In genomic region chr18:22069916-22070315, GRCh38 we compare ENCODE assay signal across 1 cellular context.
TF ChIP-seq lines count a peak whose summit lies in the region.

No MANE protein-coding gene starts in this region.

TF ChIP-seq in HepG2, 621 proteins besides CTCF, POLR2A, EP300 and RAD21 (continued from another document and continues in another):
- TF ChIP-seq ZNF30 (CRISPR knock-in tag; IDR thresholded peaks at IDR 0.05) (no peak), TEF (CRISPR knock-in tag; IDR thresholded peaks at IDR 0.05) (no peak), IRF1 (CRISPR knock-in tag; IDR thresholded peaks at IDR 0.05; ENCODE audit: low read depth) (no peak), ZNF580 (CRISPR knock-in tag; IDR thresholded peaks at IDR 0.05; ENCODE audit: borderline replicate concordance, low read depth) (no peak), ZBTB49 (CRISPR knock-in tag; IDR thresholded peaks at IDR 0.05; ENCODE audit: borderline replicate concordance) (no peak), POGK (CRISPR knock-in tag; conservative IDR thresholded peaks at IDR 0.05) (no peak), DDIT3 (CRISPR knock-in tag; IDR thresholded peaks at IDR 0.05) (no peak), SP5 (CRISPR knock-in tag; IDR thresholded peaks at IDR 0.05; ENCODE audit: borderline replicate concordance, low read depth) (no peak), TFAP4 (IDR thresholded peaks at IDR 0.05; ENCODE audit: borderline replicate concordance, low read depth) (peak; percentile 22; the same call in 1 of the 2 replicates), ZNF720 (CRISPR knock-in tag; IDR thresholded peaks at IDR 0.05) (no peak), REL (CRISPR knock-in tag; conservative IDR thresholded peaks at IDR 0.05) (no peak), SALL1 (CRISPR knock-in tag; IDR thresholded peaks at IDR 0.05) (peak; percentile 80), MBD4 (IDR thresholded peaks at IDR 0.05; ENCODE audit: borderline replicate concordance, low read length) (no peak), ZBTB46 (CRISPR knock-in tag; IDR thresholded peaks at IDR 0.05; ENCODE audit: borderline replicate concordance) (no peak), NFIC (IDR thresholded peaks at IDR 0.05; ENCODE audit: low read length) (no peak), ZNF703 (CRISPR knock-in tag; IDR thresholded peaks at IDR 0.05; ENCODE audit: borderline replicate concordance) (no peak), ZNF609 (CRISPR knock-in tag; IDR thresholded peaks at IDR 0.05; ENCODE audit: borderline replicate concordance) (peak; percentile 42; the same call in 1 of the 2 replicates), SIX4 (CRISPR knock-in tag; IDR thresholded peaks at IDR 0.05) (no peak), ZNF552 (CRISPR knock-in tag; IDR thresholded peaks at IDR 0.05; ENCODE audit: borderline replicate concordance) (no peak), MLLT10 (CRISPR knock-in tag; IDR thresholded peaks at IDR 0.05) (no peak), ZNF343 (CRISPR knock-in tag; IDR thresholded peaks at IDR 0.05) (0 out of 2 replicates have a peak, but pooled peaks have one; percentile 29), ZBTB34 (CRISPR knock-in tag; IDR thresholded peaks at IDR 0.05) (peak; percentile 39; the same call in 1 of the 2 replicates), ZBTB33 (CRISPR knock-in tag; IDR thresholded peaks at IDR 0.05) (peak; percentile 48; the same call in 1 of the 2 replicates), BORCS8-MEF2B (CRISPR knock-in tag; IDR thresholded peaks at IDR 0.05) (0 out of 2 replicates have a peak, but pooled peaks have one; percentile 36), ONECUT2 (CRISPR knock-in tag; IDR thresholded peaks at IDR 0.05) (peak; percentile 87), GTF2F1 (IDR thresholded peaks at IDR 0.05; ENCODE audit: low read length) (no peak), YEATS2 (CRISPR knock-in tag; IDR thresholded peaks at IDR 0.05; ENCODE audit: borderline replicate concordance) (no peak), NR2F6 (IDR thresholded peaks at IDR 0.05) (no peak), NR2F6 (CRISPR knock-in tag; IDR thresholded peaks at IDR 0.05) (peak; percentile 47; the same call in 1 of the 2 replicates), FOXP4 (CRISPR knock-in tag; IDR thresholded peaks at IDR 0.05) (peak; percentile 72)
